19 cellular contexts compared by ENCODE assay signal in the genomic region with DNA sequence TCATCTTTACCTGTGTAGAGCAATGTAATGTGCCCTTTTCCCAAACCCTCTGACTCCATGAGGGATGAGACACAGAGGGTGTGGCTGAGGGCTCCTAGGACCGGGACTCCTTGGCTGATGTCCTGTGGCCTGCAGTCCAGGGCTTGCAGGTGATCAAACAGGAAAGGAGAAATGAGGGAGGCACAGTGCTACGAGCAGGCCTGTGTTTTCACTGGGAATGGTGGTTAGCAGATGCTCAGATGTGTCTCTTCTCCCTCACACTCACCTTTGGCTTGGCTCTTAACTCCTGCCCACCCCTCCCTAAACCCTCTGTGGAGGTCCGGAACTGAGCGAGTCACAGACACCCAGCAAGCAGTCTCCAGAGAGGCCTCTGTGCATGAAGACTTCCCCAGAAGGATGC.
A peak's percentile ranks its signal among the peaks of the same experiment; 100 is the strongest.
DNase-seq lines count a peak whose midpoint lies in the region; ATAC-seq, FAIRE-seq and TF ChIP-seq lines count a peak whose summit lies in the region.
"Had no signal": no experiment of that assay in that cellular context is flagged by ENCODE, and none has a peak within 500 bp of the region (broad histone marks: within the 10 kb centered on the region; RNA-seq: fewer than 3 reads in every experiment).

No MANE protein-coding gene starts in this region.

- no peak overlapping the region for H3K4me3 ChIP-seq in vagina
- H3K4me3 ChIP-seq: BLaER1 treated with 17β-estradiol and CSF1 and Interleukin-3, amounts not matched to agents 10 nM and 100 nM; heart right ventricle; lower lobe of right lung; ovary had no signal

- intact Hi-C loops in natural killer cell (cut with micrococcal nuclease) = no loop called here
- intact Hi-C loops in left colon (cut with DNase I, micrococcal nuclease) = no loop called here
- intact Hi-C loops in vagina (cut with DNase I) = no loop called here
- intact Hi-C loops in activated CD8-positive, alpha-beta T cell treated with anti-CD3 and anti-CD28 coated beads for 36 hours (cut with micrococcal nuclease) = no loop called here

- no peak for ATAC-seq in natural killer cell treated with Interleukin-12 subunit alpha and Interleukin-12 subunit beta and Interleukin-15 and Interleukin-18, amount 100 ng/mL, for 72 hours
- ATAC-seq in natural killer cell (no peak), left colon (peak; percentile 29)
- ATAC-seq in activated CD8-positive, alpha-beta T cell treated with anti-CD3 and anti-CD28 coated beads for 36 hours = no peak
- ATAC-seq: heart right ventricle, right cardiac atrium had no signal

- no peaks in the 10 kb centered on the region for H3K27me3 ChIP-seq in vagina
- H3K27me3 ChIP-seq: BLaER1 treated with 17β-estradiol and CSF1 and Interleukin-3, amounts not matched to agents 10 nM and 100 nM; heart right ventricle; ovary had no signal

- no peaks in the 10 kb centered on the region for H3K36me3 ChIP-seq in vagina
- H3K36me3 ChIP-seq: BLaER1 treated with 17β-estradiol and CSF1 and Interleukin-3, amounts not matched to agents 10 nM and 100 nM; heart right ventricle; lower lobe of right lung; ovary had no signal

- no peaks in the 10 kb centered on the region for H3K36me3 Mint-ChIP-seq in natural killer cell treated with Interleukin-12 subunit alpha and Interleukin-12 subunit beta and Interleukin-15 and Interleukin-18, amount 100 ng/mL, for 72 hours
- H3K36me3 Mint-ChIP-seq in natural killer cell = no peaks in the 10 kb centered on the region
- no peaks in the 10 kb centered on the region for H3K36me3 Mint-ChIP-seq in activated CD8-positive, alpha-beta T cell treated with anti-CD3 and anti-CD28 coated beads for 36 hours (ENCODE audit: low read depth)
- no peaks in the 10 kb centered on the region for H3K36me3 Mint-ChIP-seq in activated CD4-positive, alpha-beta T cell treated with anti-CD3 and anti-CD28 coated beads, Interleukin-2, amount 10 ng/mL, durations not matched to agents 7 days and 5 days (ENCODE audit: low read depth)
- H3K36me3 Mint-ChIP-seq: activated naive CD8-positive, alpha-beta T cell had no signal

- H3K4me1 ChIP-seq in vagina = peaks cover 26% of the 10 kb centered on the region

- no peaks in the 10 kb centered on the region for H3K9me3 ChIP-seq in vagina
- H3K9me3 ChIP-seq: ovary had no signal

- FAIRE-seq in HTR-8/SVneo (lab: Jason Lieb, UNC) = no peak
- FAIRE-seq: G401.6 had no signal

- no peak overlapping the region for H3K27ac Mint-ChIP-seq in natural killer cell treated with Interleukin-12 subunit alpha and Interleukin-12 subunit beta and Interleukin-15 and Interleukin-18, amount 100 ng/mL, for 72 hours
- H3K27ac Mint-ChIP-seq in natural killer cell = no peak overlapping the region
- no peak overlapping the region for H3K27ac Mint-ChIP-seq in activated CD8-positive, alpha-beta T cell treated with anti-CD3 and anti-CD28 coated beads for 36 hours
- no peak overlapping the region for H3K27ac Mint-ChIP-seq in activated CD4-positive, alpha-beta T cell treated with anti-CD3 and anti-CD28 coated beads, Interleukin-2, amount 10 ng/mL, durations not matched to agents 7 days and 5 days
- H3K27ac Mint-ChIP-seq: activated naive CD8-positive, alpha-beta T cell had no signal

- no peaks in the 10 kb centered on the region for H3K9me3 Mint-ChIP-seq in natural killer cell treated with Interleukin-12 subunit alpha and Interleukin-12 subunit beta and Interleukin-15 and Interleukin-18, amount 100 ng/mL, for 72 hours
- peaks cover 2% of the 10 kb centered on the region in 2 donors for H3K9me3 Mint-ChIP-seq in natural killer cell
- H3K9me3 Mint-ChIP-seq in activated CD8-positive, alpha-beta T cell treated with anti-CD3 and anti-CD28 coated beads for 36 hours = no peaks in the 10 kb centered on the region
- no peaks in the 10 kb centered on the region for H3K9me3 Mint-ChIP-seq in activated CD4-positive, alpha-beta T cell treated with anti-CD3 and anti-CD28 coated beads, Interleukin-2, amount 10 ng/mL, durations not matched to agents 7 days and 5 days

- no peak for TF ChIP-seq POLR2A in vagina (IDR thresholded peaks at IDR 0.05)

- CTCF ChIA-PET in activated CD8-positive, alpha-beta T cell treated with anti-CD3 and anti-CD28 coated beads for 36 hours (lab: Charles Lee) = no interaction called here
- CTCF ChIA-PET in activated CD4-positive, alpha-beta T cell treated with anti-CD3 and anti-CD28 coated beads, Interleukin-2, amount 10 ng/mL, durations not matched to agents 7 days and 5 days (lab: Charles Lee) = no interaction called here

- no peak for TF ChIP-seq CTCF in natural killer cell (IDR thresholded peaks at IDR 0.05)
- TF ChIP-seq CTCF in vagina (IDR thresholded peaks at IDR 0.05) = no peak
- no peak for TF ChIP-seq CTCF in activated CD8-positive, alpha-beta T cell treated with anti-CD3 and anti-CD28 coated beads for 36 hours (IDR thresholded peaks at IDR 0.05)

- H3K4me1 Mint-ChIP-seq in natural killer cell treated with Interleukin-12 subunit alpha and Interleukin-12 subunit beta and Interleukin-15 and Interleukin-18, amount 100 ng/mL, for 72 hours (ENCODE audit: low read depth in 2 of 2) = peaks cover 12 to 22% of the 10 kb centered on the region in 2 donors
- peaks cover 7 to 12% of the 10 kb centered on the region in 2 donors for H3K4me1 Mint-ChIP-seq in natural killer cell
- H3K4me1 Mint-ChIP-seq in activated CD8-positive, alpha-beta T cell treated with anti-CD3 and anti-CD28 coated beads for 36 hours (ENCODE audit: low read depth) = no peaks in the 10 kb centered on the region
- no peaks in the 10 kb centered on the region for H3K4me1 Mint-ChIP-seq in activated CD4-positive, alpha-beta T cell treated with anti-CD3 and anti-CD28 coated beads, Interleukin-2, amount 10 ng/mL, durations not matched to agents 7 days and 5 days

- POLR2A ChIA-PET in activated CD8-positive, alpha-beta T cell treated with anti-CD3 and anti-CD28 coated beads for 36 hours (lab: Charles Lee) = no interaction called here
- POLR2A ChIA-PET in activated CD4-positive, alpha-beta T cell treated with anti-CD3 and anti-CD28 coated beads, Interleukin-2, amount 10 ng/mL, durations not matched to agents 7 days and 5 days (lab: Charles Lee) = no interaction called here

- peak overlapping the region; percentile 25 for H3K27ac ChIP-seq in vagina
- H3K27ac ChIP-seq: BLaER1 treated with 17β-estradiol and CSF1 and Interleukin-3, amounts not matched to agents 10 nM and 100 nM; heart right ventricle; lower lobe of right lung; ovary had no signal

- H3K27me3 Mint-ChIP-seq in natural killer cell treated with Interleukin-12 subunit alpha and Interleukin-12 subunit beta and Interleukin-15 and Interleukin-18, amount 100 ng/mL, for 72 hours = no peaks in the 10 kb centered on the region
- no peaks in the 10 kb centered on the region for H3K27me3 Mint-ChIP-seq in natural killer cell (ENCODE audit: low read depth in 2 of 2)
- H3K27me3 Mint-ChIP-seq in activated CD8-positive, alpha-beta T cell treated with anti-CD3 and anti-CD28 coated beads for 36 hours = no peaks in the 10 kb centered on the region
- no peaks in the 10 kb centered on the region for H3K27me3 Mint-ChIP-seq in activated CD4-positive, alpha-beta T cell treated with anti-CD3 and anti-CD28 coated beads, Interleukin-2, amount 10 ng/mL, durations not matched to agents 7 days and 5 days
- H3K27me3 Mint-ChIP-seq: activated naive CD8-positive, alpha-beta T cell had no signal

- H3K4me3 Mint-ChIP-seq in natural killer cell treated with Interleukin-12 subunit alpha and Interleukin-12 subunit beta and Interleukin-15 and Interleukin-18, amount 100 ng/mL, for 72 hours = peak overlapping the region; percentile 36
- no peak overlapping the region for H3K4me3 Mint-ChIP-seq in natural killer cell
- H3K4me3 Mint-ChIP-seq in activated CD8-positive, alpha-beta T cell treated with anti-CD3 and anti-CD28 coated beads for 36 hours = no peak overlapping the region
- no peak overlapping the region for H3K4me3 Mint-ChIP-seq in activated CD4-positive, alpha-beta T cell treated with anti-CD3 and anti-CD28 coated beads, Interleukin-2, amount 10 ng/mL, durations not matched to agents 7 days and 5 days
- H3K4me3 Mint-ChIP-seq: activated naive CD8-positive, alpha-beta T cell had no signal

- no peak for DNase-seq in natural killer cell treated with Interleukin-12 subunit alpha and Interleukin-12 subunit beta and Interleukin-15 and Interleukin-18, amount 100 ng/mL, for 72 hours (ENCODE audit: low spot score)
- DNase-seq in natural killer cell = no peak
- peak; percentile 62 for DNase-seq in SHP77 treated with DMSO at 0.1 percent for 48 hours (lab: John Stamatoyannopoulos, UW)
- DNase-seq in left colon = no peak
- no peak for DNase-seq in vagina (ENCODE audit: extremely low spot score in 2 of 2)
- DNase-seq in activated CD8-positive, alpha-beta T cell treated with anti-CD3 and anti-CD28 coated beads for 36 hours = no peak
- no peak for DNase-seq in activated CD4-positive, alpha-beta T cell treated with anti-CD3 and anti-CD28 coated beads, Interleukin-2, amount 10 ng/mL, durations not matched to agents 7 days and 5 days
- no peak for DNase-seq in HTR-8/SVneo (ENCODE audit: insufficient read length, low spot score)
- DNase-seq: activated CD4-positive, alpha-beta T cell treated with anti-CD3 and anti-CD28 coated beads for 48 hours; heart right ventricle; lower lobe of right lung; NCI-H524; ovary; right cardiac atrium; Right ventricle myocardium superior; T-helper 1 cell had no signal
